ENCODE assay signal across 32 cellular contexts in the genomic region with DNA sequence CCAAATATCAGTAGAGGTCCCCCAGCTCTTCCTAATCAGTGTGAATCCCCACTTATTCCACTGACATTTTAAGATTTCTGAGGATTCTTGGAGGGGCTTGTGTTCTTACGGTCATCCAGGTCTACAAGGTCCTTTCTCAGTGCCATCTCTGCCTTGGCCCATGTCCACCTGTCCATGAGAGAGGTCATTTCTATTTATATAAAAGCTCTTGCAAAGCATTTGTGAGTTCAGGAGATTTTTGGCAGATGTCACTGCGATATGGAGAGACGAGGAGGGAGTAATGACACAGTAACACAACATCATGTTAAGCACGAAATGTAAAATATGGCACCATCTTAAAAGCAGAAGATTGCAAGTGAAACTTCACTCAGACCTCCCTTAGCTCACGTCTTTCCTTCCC.
"Had no signal": no experiment of that assay in that cellular context is flagged by ENCODE, and none has a peak within 500 bp of the region (broad histone marks: within the 10 kb centered on the region; RNA-seq: fewer than 3 reads in every experiment).

No MANE protein-coding gene starts in this region.

- H3K9me3 ChIP-seq: body of pancreas, breast epithelium, colonic mucosa, esophagus muscularis mucosa, gastroesophageal sphincter, heart right ventricle had no signal

- ATAC-seq: activated CD8-positive, alpha-beta memory T cell treated with anti-CD3 and anti-CD28 coated beads, Interleukin-2, amount 10 ng/mL, durations not matched to agents 7 days and 5 days; activated CD8-positive, alpha-beta T cell treated with anti-CD3 and anti-CD28 coated beads, Interleukin-2, amount 10 ng/mL, durations not matched to agents 7 days and 5 days; body of pancreas; foreskin keratinocyte; gastroesophageal sphincter; T-helper 17 cell had no signal

- H3K27ac ChIP-seq: body of pancreas, breast epithelium, cardiac muscle cell, colonic mucosa, esophagus muscularis mucosa, foreskin keratinocyte, gastroesophageal sphincter, heart right ventricle, WERI-Rb-1 had no signal

- H3K36me3 ChIP-seq: breast epithelium, cardiac muscle cell, colonic mucosa, esophagus muscularis mucosa, gastroesophageal sphincter, heart right ventricle, WERI-Rb-1 had no signal

- H3K4me3 ChIP-seq: body of pancreas, breast epithelium, cardiac muscle cell, colonic mucosa, esophagus muscularis mucosa, gastroesophageal sphincter, heart right ventricle had no signal

- DNase-seq: activated B cell treated with CpG ODN at 0.5 μM for 24 hours; activated CD4-positive, alpha-beta memory T cell treated with anti-CD3 and anti-CD28 coated beads for 36 hours; activated CD4-positive, alpha-beta T cell treated with anti-CD3 and anti-CD28 coated beads for 36 hours; activated CD4-positive, alpha-beta T cell treated with anti-CD3 and anti-CD28 coated beads, Interleukin-2, amount 10 ng/mL, durations not matched to agents 24 days and 14 days; activated CD4-positive, CD25-positive, alpha-beta regulatory T cell treated with anti-CD3 and anti-CD28 coated beads, Interleukin-2, amount 50 U/mL, for 72 hours; activated CD8-positive, alpha-beta memory T cell treated with anti-CD3 and anti-CD28 coated beads, Interleukin-2, amount 10 ng/mL, durations not matched to agents 7 days and 5 days; activated CD8-positive, alpha-beta memory T cell treated with anti-CD3 and anti-CD28 coated beads, Interleukin-2, amount 50 U/mL, for 4 hours; activated CD8-positive, alpha-beta T cell treated with anti-CD3 and anti-CD28 coated beads, Interleukin-2, amount 10 ng/mL, durations not matched to agents 7 days and 5 days; activated gamma-delta T cell; activated naive CD4-positive, alpha-beta T cell; activated naive CD4-positive, alpha-beta T cell treated with anti-CD3 and anti-CD28 coated beads, Interleukin-2, amount 50 U/mL, for 16 hours; activated T-cell treated with anti-CD3 and anti-CD28 coated beads, Interleukin-2, amount 50 U/mL, for 1 hour; activated T-cell treated with anti-CD3 and anti-CD28 coated beads, Interleukin-2, amount 50 U/mL, for 48 hours; amygdala; aorta; body of pancreas; central memory CD4-positive, alpha-beta T cell; cerebellar nuclear complex; colonic mucosa; effector CD8-positive, alpha-beta T cell; endodermal cell; erythroblast; heart right ventricle; T-helper 1 cell; T-helper 17 cell; T1000; WERI-Rb-1 had no signal

- H3K27me3 ChIP-seq: body of pancreas, breast epithelium, cardiac muscle cell, colonic mucosa, esophagus muscularis mucosa, foreskin keratinocyte, gastroesophageal sphincter, heart right ventricle had no signal

- H3K4me1 ChIP-seq: body of pancreas, breast epithelium, colonic mucosa had no signal
